19 cellular contexts compared by ENCODE assay signal in the genomic region with DNA sequence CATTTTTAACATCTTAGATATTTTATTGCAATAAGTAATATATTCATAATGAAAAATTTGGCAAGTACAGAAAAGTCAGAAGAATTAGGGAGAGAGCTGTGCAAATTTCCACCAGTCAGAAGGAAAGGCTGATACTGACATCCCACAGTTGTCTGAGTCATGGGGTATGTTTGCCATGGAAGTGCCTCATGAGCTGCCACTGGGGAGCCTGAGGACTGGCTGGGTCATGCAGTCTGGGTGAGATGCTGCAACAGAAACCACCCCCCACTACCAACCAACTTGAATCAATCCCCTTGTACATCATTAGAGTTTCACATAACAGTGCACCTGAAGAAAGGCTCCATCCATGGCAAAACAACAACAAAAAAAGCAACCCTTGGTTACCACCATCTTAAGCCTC. TPM values are rescaled to one million over a fixed set of nuclear protein-coding genes. Genes with fewer than 3 reads are reported as not detected.
DNase-seq lines count a peak whose midpoint lies in the region; ATAC-seq, FAIRE-seq and TF ChIP-seq lines count a peak whose summit lies in the region.
"Had no signal": no experiment of that assay in that cellular context is flagged by ENCODE, and none has a peak within 500 bp of the region (broad histone marks: within the 10 kb centered on the region; RNA-seq: fewer than 3 reads in every experiment).

No MANE protein-coding gene starts in this region.

- TF ChIP-seq CTCF in KMS-11 (conservative IDR thresholded peaks at IDR 0.05; ENCODE audit: low read depth, low read length) (no peak), GM12878 (IDR thresholded peaks at IDR 0.05 in 2 of 3, conservative IDR thresholded peaks at IDR 0.05 in 1 of 3; ENCODE audit: control insufficient read depth in 2 of 3, extremely low read depth in 1 of 3, insufficient read depth in 1 of 3, low read depth in 3 of 3, low read length in 3 of 3) (no peak)

- FAIRE-seq in GM12878 (lab: Jason Lieb, UNC), result no peak
- FAIRE-seq: A549, islet of Langerhans had no signal

- H4K20me1 ChIP-seq in KMS-11 (ENCODE audit: insufficient read depth), result no peaks in the 10 kb centered on the region
- H4K20me1 ChIP-seq in GM12878 (ENCODE audit: control insufficient read depth, insufficient read depth), result no peaks in the 10 kb centered on the region

- no peak for TF ChIP-seq EP300 in GM12878 (IDR thresholded peaks at IDR 0.05; ENCODE audit: borderline replicate concordance in 1 of 2, control insufficient read depth in 1 of 2, low read depth in 2 of 2, low read length in 2 of 2)

- peak overlapping the region; percentile 82 for H3K4me2 ChIP-seq in KMS-11
- H3K4me2 ChIP-seq in GM12878 (ENCODE audit: control insufficient read depth, insufficient read depth), result peak overlapping the region; percentile 78
- H3K4me2 ChIP-seq: A549 had no signal

- peaks cover 41% of the 10 kb centered on the region for H3K4me1 Mint-ChIP-seq in activated CD4-positive, alpha-beta T cell treated with anti-CD3 and anti-CD28 coated beads, Interleukin-2, amount 10 ng/mL, durations not matched to agents 24 days and 14 days

- DNase-seq in activated CD4-positive, alpha-beta T cell treated with anti-CD3 and anti-CD28 coated beads, Interleukin-2, amount 10 ng/mL, durations not matched to agents 24 days and 14 days, result peak; percentile 57
- DNase-seq in activated CD4-positive, alpha-beta T cell treated with anti-CD3 and anti-CD28 coated beads, Interleukin-2, amount 50 U/mL, for 1 hour, result no peak
- no peak for DNase-seq in GM12878 (ENCODE audit: low read depth, low spot score)
- DNase-seq in renal cortical epithelial cell (ENCODE audit: low read depth), result peak; percentile 10
- no peak for DNase-seq in NCI-H2171 treated with DMSO at 0.1 percent for 48 hours (lab: John Stamatoyannopoulos, UW)
- no peak for DNase-seq in A172 (ENCODE audit: low spot score)
- DNase-seq: activated T-cell treated with anti-CD3 and anti-CD28 coated beads for 4 hours, anterior cingulate cortex, Calu3, testis had no signal

- H3K27ac Mint-ChIP-seq in activated CD4-positive, alpha-beta T cell treated with anti-CD3 and anti-CD28 coated beads, Interleukin-2, amount 10 ng/mL, durations not matched to agents 24 days and 14 days, result peak overlapping the region; percentile 68

- intact Hi-C loops in activated CD4-positive, alpha-beta T cell treated with anti-CD3 and anti-CD28 coated beads, Interleukin-2, amount 10 ng/mL, durations not matched to agents 24 days and 14 days (cut with micrococcal nuclease), result loop anchor here (1.0 to 10.0 kb wide), 4 partner anchors 11 to 702 kb away; a partner anchor contains a TSS
- intact Hi-C loops in GM12878 (cut with micrococcal nuclease; ENCODE audit: unreplicated experiment), result no loop called here

- no peak for TF ChIP-seq RAD21 in GM12878 (IDR thresholded peaks at IDR 0.05; ENCODE audit: insufficient read depth, low read depth, low read length)

- ATAC-seq in GM12878 (no peak), GM21526 (IDR thresholded peaks at IDR 0.05; ENCODE audit: low FRiP score, unreplicated experiment) (no peak)
- ATAC-seq: A549, gastroesophageal sphincter, HCT116, SK-N-SH treated with all-trans-retinoic acid at 6 μM for 48 hours had no signal

- H3K9ac ChIP-seq in KMS-11, result no peak overlapping the region
- peak overlapping the region; percentile 67 for H3K9ac ChIP-seq in GM12878 (ENCODE audit: control insufficient read depth, insufficient read depth, low read length)

- SMC1A ChIA-PET in GM12878 (lab: Charles Lee; ENCODE audit: uncharacterized antibody, unreplicated experiment), result interaction anchor here (0.6 to 17.1 kb wide), 19 partner anchors 9 to 661 kb away, joined by 3 to 428 read pairs (median 17); a partner anchor contains a TSS

- H3K27ac ChIP-seq in KMS-11 (peak overlapping the region; percentile 91), GM12878 (ENCODE audit: control insufficient read depth, insufficient read depth) (peak overlapping the region; percentile 72)
- H3K27ac ChIP-seq: A549, gastroesophageal sphincter, skin epidermis, testis, VCaP had no signal

- H3K27me3 Mint-ChIP-seq in activated CD4-positive, alpha-beta T cell treated with anti-CD3 and anti-CD28 coated beads, Interleukin-2, amount 10 ng/mL, durations not matched to agents 24 days and 14 days, result no peaks in the 10 kb centered on the region

- H3K36me3 Mint-ChIP-seq in activated CD4-positive, alpha-beta T cell treated with anti-CD3 and anti-CD28 coated beads, Interleukin-2, amount 10 ng/mL, durations not matched to agents 24 days and 14 days (ENCODE audit: low read depth), result no peaks in the 10 kb centered on the region

- H3K4me1 ChIP-seq in KMS-11 (ENCODE audit: low read depth, poor library complexity, severe bottlenecking) (peaks cover 59% of the 10 kb centered on the region), GM12878 (ENCODE audit: control insufficient read depth, insufficient read depth, low read length) (peaks cover 30% of the 10 kb centered on the region)

- H3K9me3 ChIP-seq in GM12878 (replicated peaks; ENCODE audit: control insufficient read depth, insufficient read depth, low read length), result no peaks in the 10 kb centered on the region
- H3K9me3 ChIP-seq: A549, gastroesophageal sphincter, testis had no signal

- POLR2A ChIA-PET in GM12878 (lab: Charles Lee), result interaction anchor here (0.5 to 9.7 kb wide), 5 partner anchors 46 to 362 kb away, joined by 3 to 227 read pairs (median 53); no protein-coding TSS in a partner anchor

- H2AFZ ChIP-seq in KMS-11 (ENCODE audit: low read depth) (peak overlapping the region; percentile 53; the same call in 1 of the 2 replicates), GM12878 (ENCODE audit: control insufficient read depth, low read depth, low read length) (no peak overlapping the region)

- RAD21 ChIA-PET in GM12878 (lab: Charles Lee; ENCODE audit: unreplicated experiment), result interaction anchor here (1.0 to 9.4 kb wide), 17 partner anchors 19 to 872 kb away, joined by 3 to 367 read pairs (median 31); a partner anchor contains a TSS

- no peak overlapping the region for H3K4me3 Mint-ChIP-seq in activated CD4-positive, alpha-beta T cell treated with anti-CD3 and anti-CD28 coated beads, Interleukin-2, amount 10 ng/mL, durations not matched to agents 24 days and 14 days

- no TSS peak for BruUV-seq in GM12878 (replicated peaks; lab: Mats Ljungman, UMichigan)

- H3K9me3 Mint-ChIP-seq in activated CD4-positive, alpha-beta T cell treated with anti-CD3 and anti-CD28 coated beads, Interleukin-2, amount 10 ng/mL, durations not matched to agents 24 days and 14 days, result no peaks in the 10 kb centered on the region

- H3K4me3 ChIP-seq in KMS-11 (IDR thresholded peaks at IDR 0.05; ENCODE audit: insufficient read depth, low read depth, low read length), result no peak overlapping the region
- H3K4me3 ChIP-seq in GM12878, result 0 out of 2 replicates have a peak overlapping the region, but pooled peaks have one; percentile 63
- H3K4me3 ChIP-seq: A549, gastroesophageal sphincter, skin epidermis, testis had no signal

- no peak for TF ChIP-seq POLR2A in GM12878 (IDR thresholded peaks at IDR 0.05; ENCODE audit: low read depth, low read length)

- H3K27me3 ChIP-seq in KMS-11 (ENCODE audit: insufficient read depth, low read depth), result no peaks in the 10 kb centered on the region
- H3K27me3 ChIP-seq in GM12878 (replicated peaks in 1 of 2; ENCODE audit: control insufficient read depth in 2 of 2, insufficient read depth in 2 of 2, low read length in 1 of 2), result no peaks in the 10 kb centered on the region
- H3K27me3 ChIP-seq: gastroesophageal sphincter, testis had no signal

- CTCF ChIA-PET in GM12878 (lab: Yijun Ruan, JAX), result interaction anchor here (0.5 to 16.4 kb wide), 14 partner anchors 10 to 721 kb away, joined by 3 to 348 read pairs (median 14); a partner anchor contains a TSS

- no peaks in the 10 kb centered on the region; the same call in 1 of the 2 replicates for H3K79me2 ChIP-seq in KMS-11 (ENCODE audit: insufficient read depth, low read depth)
- peaks cover 33% of the 10 kb centered on the region for H3K79me2 ChIP-seq in GM12878 (ENCODE audit: control insufficient read depth, insufficient read depth, low read length)

- H3K36me3 ChIP-seq in KMS-11 (ENCODE audit: insufficient read depth), result no peaks in the 10 kb centered on the region
- no peaks in the 10 kb centered on the region; a peak in 1 of 4 replicates for H3K36me3 ChIP-seq in GM12878 (ENCODE audit: control insufficient read depth in 2 of 2, insufficient read depth in 2 of 2, low read length in 1 of 2)
- H3K36me3 ChIP-seq: gastroesophageal sphincter had no signal

- in situ Hi-C loops in GM12878 (cut with MboI), result no loop called here

TF ChIP-seq in GM12878, 131 proteins besides CTCF, POLR2A, EP300 and RAD21 (continues in another document):
- TF ChIP-seq, protein P1, sequence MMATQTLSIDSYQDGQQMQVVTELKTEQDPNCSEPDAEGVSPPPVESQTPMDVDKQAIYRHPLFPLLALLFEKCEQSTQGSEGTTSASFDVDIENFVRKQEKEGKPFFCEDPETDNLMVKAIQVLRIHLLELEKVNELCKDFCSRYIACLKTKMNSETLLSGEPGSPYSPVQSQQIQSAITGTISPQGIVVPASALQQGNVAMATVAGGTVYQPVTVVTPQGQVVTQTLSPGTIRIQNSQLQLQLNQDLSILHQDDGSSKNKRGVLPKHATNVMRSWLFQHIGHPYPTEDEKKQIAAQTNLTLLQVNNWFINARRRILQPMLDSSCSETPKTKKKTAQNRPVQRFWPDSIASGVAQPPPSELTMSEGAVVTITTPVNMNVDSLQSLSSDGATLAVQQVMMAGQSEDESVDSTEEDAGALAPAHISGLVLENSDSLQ (IDR thresholded peaks at IDR 0.05), result no peak

RNA-seq across cellular contexts. Expression of a gene that starts 45.2 kb away (rescaled TPM):
- 0.61 and 1.2 TPM in 2 replicates for total RNA-seq in activated CD4-positive, alpha-beta T cell treated with anti-CD3 and anti-CD28 coated beads, Interleukin-2, amount 10 ng/mL, durations not matched to agents 24 days and 14 days
- 0.98 and 2.6 TPM in 2 replicates for total RNA-seq in GM12878 (2013; cell fraction: nucleolus; rRNA removed)
- total RNA-seq in GM12878 (2014; rRNA removed), result 0.06 and 0.49 TPM in 2 replicates
- 0.28 and 0.76 TPM in 2 replicates for total RNA-seq in GM12878 (2014; rRNA removed; fragmentation: Illumina TruSeq; extraction: Trizol)
- total RNA-seq in GM12878 (2021), result 0.72 TPM in 1 of 2 replicates, not detected in the other
- polyA plus RNA-seq in GM12878 (2011; ENCODE audit: low read depth), result 0.08 TPM
- polyA plus RNA-seq in GM12878 (2011; rRNA removed), result 0.49 and 0.68 TPM in 2 replicates
- 0.51 and 0.69 TPM in 2 replicates for polyA plus RNA-seq in GM12878 (2011; cell fraction: cytosol; rRNA removed)
- 0.85 and 1.5 TPM in 2 replicates for polyA plus RNA-seq in GM12878 (2011; cell fraction: nucleus; rRNA removed)
- 0.37 and 1.9 TPM in 2 replicates for polyA plus RNA-seq in GM12878 (2012)
- polyA plus RNA-seq in GM12878 (2014; fragmentation: Illumina TruSeq; extraction: Trizol), result 0.04 and 0.25 TPM in 2 replicates
- 1 to 10 TPM in 1 of 2 experiments, under 1 TPM in 1; 0.55 to 1.0 TPM for polyA plus RNA-seq in GM12878 (2014; fragmentation: Nextera tagmentation; extraction: Ambion mirVana)
- 0.19 and 0.63 TPM in 2 replicates for polyA plus RNA-seq in GM12878 (2014; rRNA removed)
- polyA plus RNA-seq in GM12878 (2016; fragmentation: Nextera tagmentation; extraction: Ambion mirVana), result under 1 TPM; 0.32 to 0.44 TPM
- polyA minus RNA-seq in GM12878 (2011; rRNA and poly(A)+ RNA removed), result 0.59 and 0.77 TPM in 2 replicates
- polyA minus RNA-seq in GM12878 (2011; cell fraction: cytosol; rRNA and poly(A)+ RNA removed), result not detected in 2 replicates
- polyA minus RNA-seq in GM12878 (2011; cell fraction: nucleus; rRNA and poly(A)+ RNA removed), result 0.12 and 0.38 TPM in 2 replicates
- total RNA-seq in renal cortical epithelial cell, result under 0.01 and 0.35 TPM in 2 replicates
- not detected in 2 replicates for total RNA-seq in A172 (2014; rRNA removed; shearing (Covaris generic))
- total RNA-seq: Calu3 had no signal
- polyA plus RNA-seq: A549 had no signal

Comparison
In these comparisons a context has a peak if more than half of its experiments do, and no peak if none do; other contexts are left out.
1. DNase-seq: peak in activated CD4-positive, alpha-beta T cell treated with anti-CD3 and anti-CD28 coated beads, Interleukin-2, amount 10 ng/mL, durations not matched to agents 24 days and 14 days (single experiment) and renal cortical epithelial cell (single experiment); none in activated CD4-positive, alpha-beta T cell treated with anti-CD3 and anti-CD28 coated beads, Interleukin-2, amount 50 U/mL, for 1 hour (single experiment), GM12878 (single experiment), NCI-H2171 treated with DMSO at 0.1 percent for 48 hours (single experiment) and A172 (single experiment).